28 cellular contexts compared by ENCODE assay signal in genomic region chr5:171570244-171570819, GRCh38.
DNase-seq lines count a peak whose midpoint lies in the region; FAIRE-seq and TF ChIP-seq lines count a peak whose summit lies in the region.
"Had no signal": no experiment of that assay in that cellular context is flagged by ENCODE, and none has a peak within 500 bp of the region (broad histone marks: within the 10 kb centered on the region; RNA-seq: fewer than 3 reads in every experiment).

No MANE protein-coding gene starts in this region.

- H3K27ac Mint-ChIP-seq in astrocyte (ENCODE audit: unreplicated experiment): peak overlapping the region; percentile 96
- H3K27ac Mint-ChIP-seq: CD4-positive, alpha-beta T cell had no signal

- H3K27ac ChIP-seq in astrocyte (ENCODE audit: low read depth, low read length) (no peak overlapping the region), mesendoderm (ENCODE audit: low read depth, low read length) (no peak overlapping the region), brain microvascular endothelial cell (no peak overlapping the region), prostate gland (no peak overlapping the region)
- H3K27ac ChIP-seq: BLaER1 treated with 17β-estradiol and CSF1 and Interleukin-3, amounts not matched to agents 10 nM and 100 nM; SJCRH30 had no signal

- peaks cover 14% of the 10 kb centered on the region for H3K4me1 Mint-ChIP-seq in astrocyte (ENCODE audit: low read depth, unreplicated experiment)

- H3K9ac ChIP-seq in astrocyte (ENCODE audit: low read length): no peak overlapping the region
- H3K9ac ChIP-seq in mesendoderm (ENCODE audit: low read length): no peak overlapping the region
- H3K9ac ChIP-seq: BLaER1 treated with 17β-estradiol and CSF1 and Interleukin-3, amounts not matched to agents 10 nM and 100 nM had no signal

- no peaks in the 10 kb centered on the region for H3K27me3 ChIP-seq in astrocyte (ENCODE audit: insufficient read depth, low read length)
- no peaks in the 10 kb centered on the region for H3K27me3 ChIP-seq in mesendoderm (ENCODE audit: insufficient read depth, low read length, poor library complexity)
- no peaks in the 10 kb centered on the region for H3K27me3 ChIP-seq in brain microvascular endothelial cell (replicated peaks)
- no peaks in the 10 kb centered on the region for H3K27me3 ChIP-seq in prostate gland (replicated peaks; ENCODE audit: insufficient read depth)
- H3K27me3 ChIP-seq: BLaER1 treated with 17β-estradiol and CSF1 and Interleukin-3, amounts not matched to agents 10 nM and 100 nM; SJCRH30 had no signal

- H2BK5ac ChIP-seq in mesendoderm (ENCODE audit: low read length): no peak overlapping the region

- no peak overlapping the region for H2AK5ac ChIP-seq in mesendoderm (ENCODE audit: low read length)

- no peak overlapping the region for H3K18ac ChIP-seq in mesendoderm (ENCODE audit: low read length)

- H4K8ac ChIP-seq in mesendoderm (ENCODE audit: low read depth, low read length): no peak overlapping the region

- H3K79me1 ChIP-seq in mesendoderm (ENCODE audit: low read length): no peaks in the 10 kb centered on the region

- H3K79me2 ChIP-seq in astrocyte (ENCODE audit: insufficient read depth, low read length) (no peaks in the 10 kb centered on the region), mesendoderm (ENCODE audit: control insufficient read depth, insufficient read depth, low read length) (no peaks in the 10 kb centered on the region)

- H3K27me3 Mint-ChIP-seq in astrocyte (ENCODE audit: low read depth, unreplicated experiment): peaks cover 5% of the 10 kb centered on the region

- TF ChIP-seq CTCF in astrocyte (IDR thresholded peaks at IDR 0.05; ENCODE audit: insufficient read depth, low read depth, low read length) (no peak), brain microvascular endothelial cell (IDR thresholded peaks at IDR 0.05; ENCODE audit: low read depth, low read length, missing control alignments) (no peak), prostate gland (IDR thresholded peaks at IDR 0.05) (no peak)

- H3K36me3 Mint-ChIP-seq in astrocyte (ENCODE audit: low read depth, unreplicated experiment): no peaks in the 10 kb centered on the region

- no peak overlapping the region for H3K4ac ChIP-seq in mesendoderm (ENCODE audit: low read depth, low read length)

- H3K4me3 ChIP-seq in astrocyte (ENCODE audit: insufficient read depth, low read depth, low read length) (no peak overlapping the region), mesendoderm (ENCODE audit: low read length) (no peak overlapping the region), brain microvascular endothelial cell (ENCODE audit: low read depth, low read length) (no peak overlapping the region), prostate gland (no peak overlapping the region)
- H3K4me3 ChIP-seq: BLaER1 treated with 17β-estradiol and CSF1 and Interleukin-3, amounts not matched to agents 10 nM and 100 nM; SJCRH30 had no signal

- no peak overlapping the region for H3K4me3 Mint-ChIP-seq in astrocyte (ENCODE audit: unreplicated experiment)
- H3K4me3 Mint-ChIP-seq: CD4-positive, alpha-beta T cell had no signal

- H2BK120ac ChIP-seq in mesendoderm (ENCODE audit: low read depth, low read length): no peak overlapping the region

- peaks cover 4% of the 10 kb centered on the region for H3K9me3 Mint-ChIP-seq in astrocyte (ENCODE audit: unreplicated experiment)

- WGBS in mesendoderm (ENCODE audit: extremely low coverage, insufficient coverage, low lambda C conversion rate): no CpG with 5 or more reads among the region's 2 CpGs
- WGBS in prostate gland: 86% methylated on average over 2 of the region's 2 CpGs

- H3K9me3 ChIP-seq in astrocyte (ENCODE audit: insufficient read depth, low read depth, low read length) (no peaks in the 10 kb centered on the region), prostate gland (no peaks in the 10 kb centered on the region)

- H3K56ac ChIP-seq in mesendoderm (ENCODE audit: low read length): no peak overlapping the region

- H4K20me1 ChIP-seq in astrocyte (ENCODE audit: insufficient read depth, low read length): no peaks in the 10 kb centered on the region
- H4K20me1 ChIP-seq: BLaER1 treated with 17β-estradiol and CSF1 and Interleukin-3, amounts not matched to agents 10 nM and 100 nM had no signal

- DNase-seq in ELF-1 (ENCODE audit: low read depth, low spot score) (peak; percentile 21), astrocyte (ENCODE audit: low read depth) (no peak), fibroblast of peridontal ligament (ENCODE audit: extremely low read depth) (peak; percentile 9), mesendoderm (peak; percentile 28), T-helper 1 cell (no peak), brain microvascular endothelial cell (no peak), prostate gland (ENCODE audit: low spot score) (no peak)
- DNase-seq in stimulated activated CD4-positive, alpha-beta T cell treated with anti-CD3 and anti-CD28 coated beads, Interleukin-12 subunit alpha, Interleukin-12 subunit beta, amount 100 ng/mL, for 4 hours: no peak
- DNase-seq: 8988T; AML-193; CD4-positive, alpha-beta T cell; COR-L47; DMS53; GF-D8; IMR-90; KG1; MM.1S; NCI-H1694; NCI-H2029 treated with DMSO at 0.1 percent for 48 hours; NCI-H446 treated with DMSO at 0.1 percent for 48 hours; NCI-H526; NCI-H82; NK-92 treated with Interleukin-12 subunit alpha and Interleukin-12 subunit beta, amount 100 ng/mL, for 24 hours; PC-3; SJCRH30 had no signal

- no peak overlapping the region for H3K23ac ChIP-seq in mesendoderm (ENCODE audit: low read length)

- H3K4me2 ChIP-seq in astrocyte (ENCODE audit: low read length): no peak overlapping the region
- H3K4me2 ChIP-seq in mesendoderm (ENCODE audit: low read length): no peak overlapping the region
- H3K4me2 ChIP-seq: BLaER1 treated with 17β-estradiol and CSF1 and Interleukin-3, amounts not matched to agents 10 nM and 100 nM had no signal

- no peaks in the 10 kb centered on the region for H3K36me3 ChIP-seq in astrocyte (ENCODE audit: insufficient read depth, low read length)
- no peaks in the 10 kb centered on the region for H3K36me3 ChIP-seq in mesendoderm (ENCODE audit: control insufficient read depth, insufficient read depth, low read length)
- H3K36me3 ChIP-seq in brain microvascular endothelial cell (replicated peaks): no peaks in the 10 kb centered on the region
- H3K36me3 ChIP-seq in prostate gland: no peaks in the 10 kb centered on the region
- H3K36me3 ChIP-seq: BLaER1 treated with 17β-estradiol and CSF1 and Interleukin-3, amounts not matched to agents 10 nM and 100 nM; SJCRH30 had no signal

- H3K4me1 ChIP-seq in astrocyte (ENCODE audit: insufficient read depth, low read length): no peaks in the 10 kb centered on the region
- no peaks in the 10 kb centered on the region for H3K4me1 ChIP-seq in mesendoderm (ENCODE audit: control insufficient read depth, low read depth, low read length)
- no peaks in the 10 kb centered on the region for H3K4me1 ChIP-seq in prostate gland (replicated peaks)
- H3K4me1 ChIP-seq: BLaER1 treated with 17β-estradiol and CSF1 and Interleukin-3, amounts not matched to agents 10 nM and 100 nM; SJCRH30 had no signal

- no peak overlapping the region for H2AFZ ChIP-seq in astrocyte (ENCODE audit: low read depth, low read length)

- no peak overlapping the region for H2BK15ac ChIP-seq in mesendoderm (replicated peaks; ENCODE audit: low read depth)

- in situ Hi-C loops in brain microvascular endothelial cell (cut with HindIII; ENCODE audit: low pct_ligation_motif_present, low sequenced_read_pairs): no loop called here

- intact Hi-C loops in prostate gland (cut with DNase I): no loop called here

- no peak for TF ChIP-seq POLR2A in prostate gland (IDR thresholded peaks at IDR 0.05)

- H4K5ac ChIP-seq in mesendoderm (ENCODE audit: low read length): no peak overlapping the region

- FAIRE-seq in astrocyte (lab: Jason Lieb, UNC): no peak
- FAIRE-seq: GM12891, H54 had no signal

Comparison
In these comparisons a context has a peak if more than half of its experiments do, and no peak if none do; other contexts are left out.
1. DNase-seq: peak in ELF-1 (single experiment), fibroblast of peridontal ligament (single experiment) and mesendoderm (single experiment); none in astrocyte (single experiment), T-helper 1 cell (0 of 5), stimulated activated CD4-positive, alpha-beta T cell treated with anti-CD3 and anti-CD28 coated beads, Interleukin-12 subunit alpha, Interleukin-12 subunit beta, amount 100 ng/mL, for 4 hours (single experiment), brain microvascular endothelial cell (single experiment) and prostate gland (single experiment).